Comparison of ENCODE assay signal across 2 cellular contexts in the genomic region with DNA sequence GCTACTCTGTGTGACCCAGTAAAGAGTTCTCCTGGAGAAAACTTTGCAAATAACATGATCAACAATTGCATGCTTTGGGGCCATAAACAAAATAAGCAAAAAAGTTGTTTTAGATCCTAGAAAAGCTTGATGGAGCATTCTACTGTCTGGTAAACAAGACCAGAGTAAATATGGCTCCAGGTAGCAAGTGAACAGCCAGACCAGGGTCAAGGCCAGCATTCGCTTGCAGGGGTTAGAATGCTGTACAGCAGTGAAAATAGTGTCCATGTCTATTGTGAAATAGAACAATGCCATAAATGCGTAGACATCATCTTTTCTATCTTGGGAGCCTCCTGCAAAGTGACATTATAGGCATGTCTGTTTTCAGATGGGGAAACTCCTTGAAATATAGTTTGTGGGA.
TF ChIP-seq lines count a peak whose summit lies in the region.

No MANE protein-coding gene starts in this region.

TF ChIP-seq in HepG2, 621 proteins besides CTCF, POLR2A, EP300 and RAD21 (continues in another document):
- TF ChIP-seq MIXL1 (CRISPR knock-in tag; IDR thresholded peaks at IDR 0.05) (0 out of 2 replicates have a peak, but pooled peaks have one; percentile 18), ZNF143 (CRISPR knock-in tag; IDR thresholded peaks at IDR 0.05) (no peak), HOXA3 (CRISPR knock-in tag; IDR thresholded peaks at IDR 0.05) (no peak), MIER3 (CRISPR knock-in tag; IDR thresholded peaks at IDR 0.05; ENCODE audit: borderline replicate concordance) (0 out of 2 replicates have a peak, but pooled peaks have one; percentile 36), NCOA5 (CRISPR knock-in tag; IDR thresholded peaks at IDR 0.05) (no peak), NFYC (CRISPR knock-in tag; IDR thresholded peaks at IDR 0.05) (no peak), SOX5 (CRISPR knock-in tag; IDR thresholded peaks at IDR 0.05; ENCODE audit: borderline replicate concordance) (peak; percentile 96), ZEB1 (IDR thresholded peaks at IDR 0.05; ENCODE audit: insufficient replicate concordance, low read depth) (no peak), LCORL (IDR thresholded peaks at IDR 0.05) (no peak), LCORL (CRISPR knock-in tag; IDR thresholded peaks at IDR 0.05) (no peak), POGZ (CRISPR knock-in tag; IDR thresholded peaks at IDR 0.05) (0 out of 2 replicates have a peak, but pooled peaks have one; percentile 22), ZNF138 (CRISPR knock-in tag; IDR thresholded peaks at IDR 0.05; ENCODE audit: low read depth) (no peak), ZIK1 (CRISPR knock-in tag; IDR thresholded peaks at IDR 0.05; ENCODE audit: borderline replicate concordance, low read depth) (no peak), SPEN (CRISPR knock-in tag; IDR thresholded peaks at IDR 0.05; ENCODE audit: low read depth) (no peak), ZNF549 (CRISPR knock-in tag; IDR thresholded peaks at IDR 0.05) (no peak), KLF13 (CRISPR knock-in tag; IDR thresholded peaks at IDR 0.05) (no peak), ZNF670 (CRISPR knock-in tag; IDR thresholded peaks at IDR 0.05; ENCODE audit: borderline replicate concordance) (no peak)
- TF ChIP-seq, protein P1, sequence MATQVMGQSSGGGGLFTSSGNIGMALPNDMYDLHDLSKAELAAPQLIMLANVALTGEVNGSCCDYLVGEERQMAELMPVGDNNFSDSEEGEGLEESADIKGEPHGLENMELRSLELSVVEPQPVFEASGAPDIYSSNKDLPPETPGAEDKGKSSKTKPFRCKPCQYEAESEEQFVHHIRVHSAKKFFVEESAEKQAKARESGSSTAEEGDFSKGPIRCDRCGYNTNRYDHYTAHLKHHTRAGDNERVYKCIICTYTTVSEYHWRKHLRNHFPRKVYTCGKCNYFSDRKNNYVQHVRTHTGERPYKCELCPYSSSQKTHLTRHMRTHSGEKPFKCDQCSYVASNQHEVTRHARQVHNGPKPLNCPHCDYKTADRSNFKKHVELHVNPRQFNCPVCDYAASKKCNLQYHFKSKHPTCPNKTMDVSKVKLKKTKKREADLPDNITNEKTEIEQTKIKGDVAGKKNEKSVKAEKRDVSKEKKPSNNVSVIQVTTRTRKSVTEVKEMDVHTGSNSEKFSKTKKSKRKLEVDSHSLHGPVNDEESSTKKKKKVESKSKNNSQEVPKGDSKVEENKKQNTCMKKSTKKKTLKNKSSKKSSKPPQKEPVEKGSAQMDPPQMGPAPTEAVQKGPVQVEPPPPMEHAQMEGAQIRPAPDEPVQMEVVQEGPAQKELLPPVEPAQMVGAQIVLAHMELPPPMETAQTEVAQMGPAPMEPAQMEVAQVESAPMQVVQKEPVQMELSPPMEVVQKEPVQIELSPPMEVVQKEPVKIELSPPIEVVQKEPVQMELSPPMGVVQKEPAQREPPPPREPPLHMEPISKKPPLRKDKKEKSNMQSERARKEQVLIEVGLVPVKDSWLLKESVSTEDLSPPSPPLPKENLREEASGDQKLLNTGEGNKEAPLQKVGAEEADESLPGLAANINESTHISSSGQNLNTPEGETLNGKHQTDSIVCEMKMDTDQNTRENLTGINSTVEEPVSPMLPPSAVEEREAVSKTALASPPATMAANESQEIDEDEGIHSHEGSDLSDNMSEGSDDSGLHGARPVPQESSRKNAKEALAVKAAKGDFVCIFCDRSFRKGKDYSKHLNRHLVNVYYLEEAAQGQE (IDR thresholded peaks at IDR 0.05; ENCODE audit: borderline replicate concordance in 1 of 2, low read depth in 1 of 2, low read length in 2 of 2): no peak
- TF ChIP-seq, protein P2, sequence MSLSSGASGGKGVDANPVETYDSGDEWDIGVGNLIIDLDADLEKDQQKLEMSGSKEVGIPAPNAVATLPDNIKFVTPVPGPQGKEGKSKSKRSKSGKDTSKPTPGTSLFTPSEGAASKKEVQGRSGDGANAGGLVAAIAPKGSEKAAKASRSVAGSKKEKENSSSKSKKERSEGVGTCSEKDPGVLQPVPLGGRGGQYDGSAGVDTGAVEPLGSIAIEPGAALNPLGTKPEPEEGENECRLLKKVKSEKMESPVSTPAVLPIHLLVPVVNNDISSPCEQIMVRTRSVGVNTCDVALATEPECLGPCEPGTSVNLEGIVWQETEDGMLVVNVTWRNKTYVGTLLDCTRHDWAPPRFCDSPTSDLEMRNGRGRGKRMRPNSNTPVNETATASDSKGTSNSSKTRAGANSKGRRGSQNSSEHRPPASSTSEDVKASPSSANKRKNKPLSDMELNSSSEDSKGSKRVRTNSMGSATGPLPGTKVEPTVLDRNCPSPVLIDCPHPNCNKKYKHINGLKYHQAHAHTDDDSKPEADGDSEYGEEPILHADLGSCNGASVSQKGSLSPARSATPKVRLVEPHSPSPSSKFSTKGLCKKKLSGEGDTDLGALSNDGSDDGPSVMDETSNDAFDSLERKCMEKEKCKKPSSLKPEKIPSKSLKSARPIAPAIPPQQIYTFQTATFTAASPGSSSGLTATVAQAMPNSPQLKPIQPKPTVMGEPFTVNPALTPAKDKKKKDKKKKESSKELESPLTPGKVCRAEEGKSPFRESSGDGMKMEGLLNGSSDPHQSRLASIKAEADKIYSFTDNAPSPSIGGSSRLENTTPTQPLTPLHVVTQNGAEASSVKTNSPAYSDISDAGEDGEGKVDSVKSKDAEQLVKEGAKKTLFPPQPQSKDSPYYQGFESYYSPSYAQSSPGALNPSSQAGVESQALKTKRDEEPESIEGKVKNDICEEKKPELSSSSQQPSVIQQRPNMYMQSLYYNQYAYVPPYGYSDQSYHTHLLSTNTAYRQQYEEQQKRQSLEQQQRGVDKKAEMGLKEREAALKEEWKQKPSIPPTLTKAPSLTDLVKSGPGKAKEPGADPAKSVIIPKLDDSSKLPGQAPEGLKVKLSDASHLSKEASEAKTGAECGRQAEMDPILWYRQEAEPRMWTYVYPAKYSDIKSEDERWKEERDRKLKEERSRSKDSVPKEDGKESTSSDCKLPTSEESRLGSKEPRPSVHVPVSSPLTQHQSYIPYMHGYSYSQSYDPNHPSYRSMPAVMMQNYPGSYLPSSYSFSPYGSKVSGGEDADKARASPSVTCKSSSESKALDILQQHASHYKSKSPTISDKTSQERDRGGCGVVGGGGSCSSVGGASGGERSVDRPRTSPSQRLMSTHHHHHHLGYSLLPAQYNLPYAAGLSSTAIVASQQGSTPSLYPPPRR (CRISPR knock-in tag; IDR thresholded peaks at IDR 0.05; ENCODE audit: borderline replicate concordance): no peak
- TF ChIP-seq, protein P3, sequence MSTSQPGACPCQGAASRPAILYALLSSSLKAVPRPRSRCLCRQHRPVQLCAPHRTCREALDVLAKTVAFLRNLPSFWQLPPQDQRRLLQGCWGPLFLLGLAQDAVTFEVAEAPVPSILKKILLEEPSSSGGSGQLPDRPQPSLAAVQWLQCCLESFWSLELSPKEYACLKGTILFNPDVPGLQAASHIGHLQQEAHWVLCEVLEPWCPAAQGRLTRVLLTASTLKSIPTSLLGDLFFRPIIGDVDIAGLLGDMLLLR (CRISPR knock-in tag; IDR thresholded peaks at IDR 0.05): no peak
- TF ChIP-seq, protein P4, sequence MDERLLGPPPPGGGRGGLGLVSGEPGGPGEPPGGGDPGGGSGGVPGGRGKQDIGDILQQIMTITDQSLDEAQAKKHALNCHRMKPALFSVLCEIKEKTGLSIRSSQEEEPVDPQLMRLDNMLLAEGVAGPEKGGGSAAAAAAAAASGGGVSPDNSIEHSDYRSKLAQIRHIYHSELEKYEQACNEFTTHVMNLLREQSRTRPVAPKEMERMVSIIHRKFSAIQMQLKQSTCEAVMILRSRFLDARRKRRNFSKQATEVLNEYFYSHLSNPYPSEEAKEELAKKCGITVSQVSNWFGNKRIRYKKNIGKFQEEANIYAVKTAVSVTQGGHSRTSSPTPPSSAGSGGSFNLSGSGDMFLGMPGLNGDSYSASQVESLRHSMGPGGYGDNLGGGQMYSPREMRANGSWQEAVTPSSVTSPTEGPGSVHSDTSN (CRISPR knock-in tag; IDR thresholded peaks at IDR 0.05): no peak

TF ChIP-seq in IMR-90, 13 proteins besides CTCF, POLR2A, EP300 and RAD21:
- TF ChIP-seq NFE2L2 (IDR thresholded peaks at IDR 0.05; ENCODE audit: low read depth, low read length): no peak
- TF ChIP-seq SMC3 (IDR thresholded peaks at IDR 0.05; ENCODE audit: low read depth, low read length): no peak
- TF ChIP-seq, protein P5, sequence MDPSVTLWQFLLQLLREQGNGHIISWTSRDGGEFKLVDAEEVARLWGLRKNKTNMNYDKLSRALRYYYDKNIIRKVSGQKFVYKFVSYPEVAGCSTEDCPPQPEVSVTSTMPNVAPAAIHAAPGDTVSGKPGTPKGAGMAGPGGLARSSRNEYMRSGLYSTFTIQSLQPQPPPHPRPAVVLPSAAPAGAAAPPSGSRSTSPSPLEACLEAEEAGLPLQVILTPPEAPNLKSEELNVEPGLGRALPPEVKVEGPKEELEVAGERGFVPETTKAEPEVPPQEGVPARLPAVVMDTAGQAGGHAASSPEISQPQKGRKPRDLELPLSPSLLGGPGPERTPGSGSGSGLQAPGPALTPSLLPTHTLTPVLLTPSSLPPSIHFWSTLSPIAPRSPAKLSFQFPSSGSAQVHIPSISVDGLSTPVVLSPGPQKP (IDR thresholded peaks at IDR 0.05; ENCODE audit: borderline replicate concordance, low read depth, low read length): no peak
- peak; percentile 46; the same call in 1 of the 2 replicates for TF ChIP-seq CEBPB (IDR thresholded peaks at IDR 0.05; ENCODE audit: low read depth, low read length)
- TF ChIP-seq MXI1 (IDR thresholded peaks at IDR 0.05; ENCODE audit: borderline replicate concordance, low read depth, low read length): no peak
- no peak for TF ChIP-seq BHLHE40 (IDR thresholded peaks at IDR 0.05; ENCODE audit: low read depth, low read length)
TF ChIP-seq in IMR-90: peak in this region for 1.
